10 cellular contexts compared by ENCODE assay signal in the genomic region with DNA sequence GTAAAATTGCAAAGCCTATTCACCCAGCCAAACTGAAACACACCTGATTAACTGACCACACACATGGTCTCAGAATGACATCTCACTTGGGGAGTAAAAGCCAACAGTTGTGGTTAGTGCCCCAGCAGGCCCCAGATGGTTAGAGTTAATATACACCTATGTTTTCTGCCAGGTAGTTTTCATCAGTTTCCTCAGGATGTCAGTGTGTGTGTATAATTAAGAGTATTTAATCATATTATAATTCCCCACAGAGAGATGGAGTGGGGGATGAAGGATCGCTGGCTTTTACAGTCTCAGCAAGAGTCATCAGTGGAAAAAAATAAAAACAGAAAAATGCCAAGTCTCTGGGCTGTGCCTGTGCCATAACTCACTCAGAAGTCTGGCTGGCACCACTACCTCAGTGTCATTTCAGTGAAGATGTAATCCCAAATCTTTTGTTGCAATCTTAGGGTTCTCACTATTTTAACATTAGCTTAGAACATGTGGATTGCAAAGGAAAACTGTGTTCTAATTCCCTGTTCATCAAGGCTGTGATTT.
DNase-seq lines count a peak whose midpoint lies in the region; ATAC-seq and TF ChIP-seq lines count a peak whose summit lies in the region.
"Had no signal": no experiment of that assay in that cellular context is flagged by ENCODE, and none has a peak within 500 bp of the region (broad histone marks: within the 10 kb centered on the region; RNA-seq: fewer than 3 reads in every experiment).

No MANE protein-coding gene starts in this region.

- CTCF ChIA-PET in CD4-positive, alpha-beta T cell (lab: Charles Lee) = interaction anchor here (1.3 kb wide), 1 partner anchor 98 kb away, joined by 3 read pairs; no protein-coding TSS in a partner anchor

- H3K27ac Mint-ChIP-seq in CD4-positive, alpha-beta T cell = peak overlapping the region; percentile 73

- ATAC-seq in CD4-positive, alpha-beta T cell (ENCODE audit: poor library complexity) = no peak
- peak; percentile 74 for ATAC-seq in GM19463 (IDR thresholded peaks at IDR 0.05; ENCODE audit: unreplicated experiment)
- ATAC-seq in HG03460 (IDR thresholded peaks at IDR 0.05; ENCODE audit: unreplicated experiment) = peak; percentile 63
- ATAC-seq: Panc1 had no signal

- H3K27me3 ChIP-seq in CD4-positive, alpha-beta T cell (ENCODE audit: control insufficient read depth, insufficient read depth, low read length) = no peaks in the 10 kb centered on the region
- no peaks in the 10 kb centered on the region for H3K27me3 ChIP-seq in WERI-Rb-1 (ENCODE audit: insufficient read depth, low read depth, severe bottlenecking)

- H3K4me3 ChIP-seq in WERI-Rb-1 (ENCODE audit: low read depth, low read length) = no peak overlapping the region

- intact Hi-C loops in CD4-positive, alpha-beta T cell (cut with DNase I, micrococcal nuclease) = no loop called here

- no peak overlapping the region for H3K27ac ChIP-seq in CD4-positive, alpha-beta T cell (ENCODE audit: low read depth, low read length)
- H3K27ac ChIP-seq in WERI-Rb-1 = no peak overlapping the region

- POLR2A ChIA-PET in CD4-positive, alpha-beta T cell (lab: Charles Lee) = interaction anchor here (1.1 kb wide), 1 partner anchor 28 kb away, joined by 3 read pairs; no protein-coding TSS in a partner anchor

- H3K36me3 ChIP-seq in WERI-Rb-1 = no peaks in the 10 kb centered on the region

- peaks cover 62% of the 10 kb centered on the region for H3K4me1 Mint-ChIP-seq in CD4-positive, alpha-beta T cell (ENCODE audit: low read depth)

- no peaks in the 10 kb centered on the region for H3K9me3 Mint-ChIP-seq in CD4-positive, alpha-beta T cell

- no peak overlapping the region for H3K4me3 Mint-ChIP-seq in CD4-positive, alpha-beta T cell

- no peaks in the 10 kb centered on the region for H3K9me3 ChIP-seq in CD4-positive, alpha-beta T cell (ENCODE audit: control insufficient read depth, low read length)
- no peaks in the 10 kb centered on the region for H3K9me3 ChIP-seq in WERI-Rb-1 (ENCODE audit: severe bottlenecking)

- no peak for DNase-seq in CD4-positive, alpha-beta T cell
- DNase-seq in kidney tubule cell (ENCODE audit: low spot score) = peak; percentile 45
- no peak for DNase-seq in NCI-H187 (lab: John Stamatoyannopoulos, UW)
- no peak for DNase-seq in NCI-H1436 (lab: John Stamatoyannopoulos, UW)
- DNase-seq in SIG-M5 (lab: John Stamatoyannopoulos, UW) = no peak
- no peak for DNase-seq in WERI-Rb-1
- DNase-seq: small intestine had no signal

- TF ChIP-seq CTCF in CD4-positive, alpha-beta T cell (IDR thresholded peaks at IDR 0.05) = no peak
- TF ChIP-seq CTCF in WERI-Rb-1 (IDR thresholded peaks at IDR 0.05; ENCODE audit: low read depth, low read length) = no peak

- H3K36me3 Mint-ChIP-seq in CD4-positive, alpha-beta T cell (ENCODE audit: low read depth) = no peaks in the 10 kb centered on the region

- no peaks in the 10 kb centered on the region for H3K27me3 Mint-ChIP-seq in CD4-positive, alpha-beta T cell
